ENCODE assay signal across 32 cellular contexts in genomic region chr9:87630846-87631245, GRCh38.
"Had no signal": no experiment of that assay in that cellular context is flagged by ENCODE, and none has a peak within 500 bp of the region (broad histone marks: within the 10 kb centered on the region; RNA-seq: fewer than 3 reads in every experiment).

No MANE protein-coding gene starts in this region.

- H3K27ac ChIP-seq: adrenal gland, body of pancreas, brain microvascular endothelial cell, breast epithelium, VCaP had no signal

- H3K36me3 ChIP-seq: adrenal gland, brain microvascular endothelial cell, breast epithelium had no signal

- DNase-seq: activated B cell treated with CpG ODN at 0.5 μM for 24 hours; activated CD4-positive, alpha-beta memory T cell treated with anti-CD3 and anti-CD28 coated beads for 36 hours; activated CD4-positive, alpha-beta T cell treated with anti-CD3 and anti-CD28 coated beads for 4 hours; activated CD4-positive, alpha-beta T cell treated with anti-CD3 and anti-CD28 coated beads, Interleukin-2, amount 10 ng/mL, durations not matched to agents 24 days and 14 days; activated CD4-positive, alpha-beta T cell treated with anti-CD3 and anti-CD28 coated beads, Interleukin-2, amount 50 U/mL, for 1 hour; activated CD4-positive, alpha-beta T cell treated with anti-CD3 and anti-CD28 coated beads, Interleukin-2, amount 50 U/mL, for 4 hours; activated CD4-positive, CD25-positive, alpha-beta regulatory T cell treated with anti-CD3 and anti-CD28 coated beads, Interleukin-2, amount 50 U/mL, for 72 hours; activated CD8-positive, alpha-beta memory T cell treated with anti-CD3 and anti-CD28 coated beads, Interleukin-2, amount 50 U/mL, for 4 hours; activated CD8-positive, alpha-beta T cell treated with anti-CD3 and anti-CD28 coated beads for 36 hours; activated effector memory CD4-positive, alpha-beta T cell treated with anti-CD3 and anti-CD28 coated beads, Interleukin-2, amount 50 U/mL, for 16 hours; activated gamma-delta T cell treated with Interleukin-2 at 50 U/mL for 16 hours; activated naive CD4-positive, alpha-beta T cell; activated naive CD4-positive, alpha-beta T cell treated with anti-CD3 and anti-CD28 coated beads for 36 hours; activated naive CD4-positive, alpha-beta T cell treated with anti-CD3 and anti-CD28 coated beads, Interleukin-2, amount 50 U/mL, for 16 hours; activated naive CD8-positive, alpha-beta T cell treated with anti-CD3 and anti-CD28 coated beads for 36 hours; activated T-cell treated with anti-CD3 and anti-CD28 coated beads for 4 hours; activated T-cell treated with anti-CD3 and anti-CD28 coated beads, Interleukin-2, amount 50 U/mL, for 1 hour; activated T-cell treated with anti-CD3 and anti-CD28 coated beads, Interleukin-2, amount 50 U/mL, for 4 hours; activated T-cell treated with anti-CD3 and anti-CD28 coated beads, Interleukin-2, amount 50 U/mL, for 72 hours; adrenal gland; amniotic stem cell; aorta; body of pancreas; brain microvascular endothelial cell; cerebellar nuclear complex; T-helper 1 cell; T-helper 2 cell; T-helper 9 cell had no signal

- H3K9me3 ChIP-seq: adrenal gland, body of pancreas, breast epithelium had no signal

- H3K4me3 ChIP-seq: adrenal gland, body of pancreas, breast epithelium had no signal

- ATAC-seq: activated CD8-positive, alpha-beta T cell treated with anti-CD3 and anti-CD28 coated beads for 36 hours; activated naive CD4-positive, alpha-beta T cell treated with anti-CD3 and anti-CD28 coated beads, Interleukin-2, amount 50 U/mL, for 72 hours; activated T-cell treated with anti-CD3 and anti-CD28 coated beads, Interleukin-2, amount 50 U/mL, for 4 hours; activated T-cell treated with anti-CD3 and anti-CD28 coated beads, Interleukin-2, amount 50 U/mL, for 72 hours; activated T-helper 17 cell treated with anti-CD3 and anti-CD28 coated beads, Interleukin-2, amount 50 U/mL, for 72 hours; body of pancreas had no signal

- H3K27me3 ChIP-seq: adrenal gland, body of pancreas, brain microvascular endothelial cell, breast epithelium had no signal

- H3K4me1 ChIP-seq: adrenal gland, body of pancreas, breast epithelium had no signal
